13 cellular contexts compared by ENCODE assay signal in genomic region chr5:7321724-7322123, GRCh38.
A peak's percentile ranks its signal among the peaks of the same experiment; 100 is the strongest.
DNase-seq lines count a peak whose midpoint lies in the region; ATAC-seq and TF ChIP-seq lines count a peak whose summit lies in the region.
"Had no signal": no experiment of that assay in that cellular context is flagged by ENCODE, and none has a peak within 500 bp of the region (broad histone marks: within the 10 kb centered on the region; RNA-seq: fewer than 3 reads in every experiment).

No MANE protein-coding gene starts in this region.

- H3K9me3 ChIP-seq in AG04450 (ENCODE audit: control insufficient read depth, insufficient read depth, low read length) (peaks cover 18% of the 10 kb centered on the region), mucosa of descending colon (no peaks in the 10 kb centered on the region)
- H3K9me3 ChIP-seq: upper lobe of left lung had no signal

- no peaks in the 10 kb centered on the region for H3K36me3 ChIP-seq in mucosa of descending colon (ENCODE audit: low read depth)
- H3K36me3 ChIP-seq: upper lobe of left lung had no signal

- H3K4me3 ChIP-seq in AG04450 (ENCODE audit: low read depth, low read length) (no peak overlapping the region), mucosa of descending colon (no peak overlapping the region)
- H3K4me3 ChIP-seq: GM12878, upper lobe of left lung had no signal

- CTCF ChIA-PET in AG04450 (lab: Charles Lee), result no interaction called here

- ATAC-seq in mucosa of descending colon (peak; percentile 56), HG03378 (IDR thresholded peaks at IDR 0.05; ENCODE audit: unreplicated experiment) (no peak)
- ATAC-seq: GM12878 had no signal

- H3K27ac ChIP-seq in AG04450 (ENCODE audit: low read depth, low read length) (no peak overlapping the region), epithelial cell of prostate (no peak overlapping the region)
- H3K27ac ChIP-seq: parathyroid adenoma, upper lobe of left lung had no signal

- no peaks in the 10 kb centered on the region for H3K4me1 ChIP-seq in mucosa of descending colon (ENCODE audit: low read depth)
- H3K4me1 ChIP-seq: parathyroid adenoma, upper lobe of left lung had no signal

- intact Hi-C loops in mucosa of descending colon (cut with DNase I, micrococcal nuclease), result no loop called here

- POLR2A ChIA-PET in AG04450 (lab: Yijun Ruan, JAX), result no interaction called here

- no peaks in the 10 kb centered on the region for H3K27me3 ChIP-seq in AG04450 (ENCODE audit: control insufficient read depth, insufficient read depth, low read length)
- H3K27me3 ChIP-seq: upper lobe of left lung had no signal

- DNase-seq in AG04450 (ENCODE audit: low read depth, low spot score) (peak; percentile 39), M059J (ENCODE audit: low read depth) (peak; percentile 66), epithelial cell of prostate (ENCODE audit: low read depth, low spot score) (peak; percentile 26), mucosa of descending colon (peak in 1 of 3 donors; percentile 14), T-helper 2 cell (no peak)
- DNase-seq in central memory CD4-positive, alpha-beta T cell, result no peak
- no peak for DNase-seq in activated CD4-positive, alpha-beta T cell treated with anti-CD3 and anti-CD28 coated beads for 48 hours
- DNase-seq: activated CD8-positive, alpha-beta memory T cell treated with anti-CD3 and anti-CD28 coated beads, Interleukin-2, amount 50 U/mL, for 48 hours; stimulated activated CD8-positive, alpha-beta memory T cell treated with anti-CD3 and anti-CD28 coated beads, Interleukin-4, amount 100 ng/mL, for 48 hours; upper lobe of left lung had no signal

- TF ChIP-seq CTCF in AG04450 (IDR thresholded peaks at IDR 0.05; ENCODE audit: low read depth, low read length) (no peak), mucosa of descending colon (IDR thresholded peaks at IDR 0.05) (no peak)

Comparison
In these comparisons a context has a peak if more than half of its experiments do, and no peak if none do; other contexts are left out.
1. DNase-seq: peak in AG04450 (single experiment), M059J (single experiment) and epithelial cell of prostate (single experiment); none in T-helper 2 cell (0 of 5), central memory CD4-positive, alpha-beta T cell (single experiment) and activated CD4-positive, alpha-beta T cell treated with anti-CD3 and anti-CD28 coated beads for 48 hours (single experiment).